ENCODE assay signal across 10 cellular contexts in the genomic region with DNA sequence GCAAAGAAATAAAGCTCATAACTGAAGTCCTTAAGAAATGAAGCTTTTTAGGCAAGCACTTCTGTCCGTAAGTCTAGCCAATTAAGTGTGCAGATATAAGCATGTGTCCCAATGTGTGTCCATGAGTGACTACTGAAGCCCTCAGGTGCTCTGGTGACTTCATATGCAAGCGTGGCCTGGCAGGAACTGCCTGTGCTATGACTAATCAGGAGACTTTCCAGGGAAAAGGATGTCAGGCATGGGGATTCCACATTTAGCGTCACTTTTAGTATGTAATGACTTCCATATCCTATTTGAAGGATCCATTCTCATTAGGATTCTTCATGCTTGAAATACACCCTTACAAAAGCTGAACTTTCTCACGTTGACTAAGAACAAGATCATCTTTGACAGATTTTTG.
DNase-seq lines count a peak whose midpoint lies in the region; FAIRE-seq and TF ChIP-seq lines count a peak whose summit lies in the region.
"Had no signal": no experiment of that assay in that cellular context is flagged by ENCODE, and none has a peak within 500 bp of the region (broad histone marks: within the 10 kb centered on the region; RNA-seq: fewer than 3 reads in every experiment).

No MANE protein-coding gene starts in this region.

- H3K36me3 ChIP-seq in adipocyte (ENCODE audit: control insufficient read depth, insufficient read depth, low read length, severe bottlenecking) (no peaks in the 10 kb centered on the region), keratinocyte (ENCODE audit: control insufficient read depth in 2 of 2, extremely low read depth in 1 of 2, insufficient read depth in 2 of 2, low read length in 2 of 2) (no peaks in the 10 kb centered on the region)

- no peaks in the 10 kb centered on the region for H3K79me2 ChIP-seq in keratinocyte (ENCODE audit: control insufficient read depth, insufficient read depth, low read length)

- no peaks in the 10 kb centered on the region for H4K20me1 ChIP-seq in keratinocyte (ENCODE audit: control insufficient read depth, extremely low read depth, insufficient read depth, low read length)

- dilution Hi-C loops in keratinocyte (cut with MboI; ENCODE audit: extremely low pct_ligation_motif_present, low sequenced_read_pairs): no loop called here

- H2AFZ ChIP-seq in keratinocyte (ENCODE audit: control insufficient read depth, low read length): peak overlapping the region; percentile 33

- H3K9ac ChIP-seq in adipocyte (ENCODE audit: low read length) (no peak overlapping the region), keratinocyte (ENCODE audit: control insufficient read depth, extremely low read depth, insufficient read depth, low read length) (no peak overlapping the region)

- DNase-seq in COLO668 (lab: John Stamatoyannopoulos, UW; ENCODE audit: unreplicated experiment) (peak; percentile 18), HT1080 (ENCODE audit: low read depth) (peak; percentile 81), adipocyte (ENCODE audit: low read depth) (peak; percentile 33), keratinocyte (ENCODE audit: low read depth, low spot score) (peak; percentile 45), NCI-H2171 (lab: John Stamatoyannopoulos, UW) (no peak), Ammon's horn (ENCODE audit: low spot score) (no peak), occipital lobe (lab: John Stamatoyannopoulos, UW) (no peak), dedifferentiated amniotic fluid mesenchymal stem cell (ENCODE audit: extremely low spot score) (no peak)
- DNase-seq: activated CD4-positive, alpha-beta T cell treated with anti-CD3 and anti-CD28 coated beads, Interleukin-2, amount 50 U/mL, for 1 hour; stimulated activated naive CD8-positive, alpha-beta T cell treated with anti-CD3 and anti-CD28 coated beads, Interleukin-15, Interleukin-2, amounts not matched to agents 100 U/mL and 50 U/mL, for 24 hours had no signal

- no peak overlapping the region for H3K4me3 ChIP-seq in adipocyte (ENCODE audit: low read length)
- H3K4me3 ChIP-seq in keratinocyte (ENCODE audit: control insufficient read depth in 2 of 3, extremely low read depth in 1 of 3, insufficient read depth in 2 of 3, low read depth in 1 of 3, low read length in 3 of 3): no peak overlapping the region

- H3K4me1 ChIP-seq in adipocyte (ENCODE audit: control insufficient read depth, insufficient read depth, low read length): no peaks in the 10 kb centered on the region
- H3K4me1 ChIP-seq in keratinocyte (ENCODE audit: control insufficient read depth, extremely low read depth, insufficient read depth, low read length): peaks cover 10% of the 10 kb centered on the region

- H3K9me3 ChIP-seq in adipocyte (ENCODE audit: control insufficient read depth, low read length) (no peaks in the 10 kb centered on the region), keratinocyte (ENCODE audit: control insufficient read depth, low read depth, low read length) (no peaks in the 10 kb centered on the region)

- no peak for TF ChIP-seq CTCF in keratinocyte (optimal IDR thresholded peaks at IDR 0.05 in 1 of 3, IDR thresholded peaks at IDR 0.05 in 1 of 3, conservative IDR thresholded peaks at IDR 0.05 in 1 of 3; ENCODE audit: extremely low read depth in 1 of 3, insufficient read depth in 2 of 3, low read length in 3 of 3)

- H3K27me3 ChIP-seq in adipocyte (replicated peaks; ENCODE audit: control insufficient read depth, insufficient read depth, low read length): no peaks in the 10 kb centered on the region
- H3K27me3 ChIP-seq in keratinocyte (ENCODE audit: control insufficient read depth, extremely low read depth, insufficient read depth, low read length): no peaks in the 10 kb centered on the region

- peak overlapping the region; percentile 48 for H3K4me2 ChIP-seq in keratinocyte (ENCODE audit: control insufficient read depth, extremely low read depth, insufficient read depth, low read depth, low read length)

- H3K27ac ChIP-seq in keratinocyte (ENCODE audit: control insufficient read depth, insufficient read depth, low read length): peak overlapping the region; percentile 26

- peak; percentile 95 for FAIRE-seq in keratinocyte (lab: Jason Lieb, UNC)

- H3K9me1 ChIP-seq in keratinocyte (ENCODE audit: control insufficient read depth, extremely low read depth, insufficient read depth, low read length): no peaks in the 10 kb centered on the region

Comparison
In these comparisons a context has a peak if more than half of its experiments do, and no peak if none do; other contexts are left out.
1. DNase-seq: peak in COLO668 (single experiment), HT1080 (single experiment), adipocyte (single experiment) and keratinocyte (single experiment); none in NCI-H2171 (single experiment), Ammon's horn (single experiment), occipital lobe (single experiment) and dedifferentiated amniotic fluid mesenchymal stem cell (single experiment).